ENCODE assay signal across 8 cellular contexts in genomic region chr7:130069978-130070899, GRCh38. TPM values are rescaled to one million over a fixed set of nuclear protein-coding genes. Genes with fewer than 3 reads are reported as not detected.
DNase-seq lines count a peak whose midpoint lies in the region; TF ChIP-seq lines count a peak whose summit lies in the region.

KLHDC10 (plus strand) TSS chr7:130070534; CDS start chr7:130070644, 110 bp downstream.

- peak; percentile 86 for DNase-seq in CMK (ENCODE audit: low read depth)
- peak; percentile 98 for DNase-seq in GM20000 (ENCODE audit: low spot score)
- DNase-seq in HT-29 (ENCODE audit: low spot score): peak; percentile 99
- DNase-seq in NOMO-1 (lab: John Stamatoyannopoulos, UW; ENCODE audit: unreplicated experiment in 2 of 2): peak; percentile 85 to 87
- peak; percentile 93 for DNase-seq in effector CD8-positive, alpha-beta T cell (lab: John Stamatoyannopoulos, UW)
- DNase-seq in lung microvascular endothelial cell (ENCODE audit: low read depth in 2 of 2): peak; percentile 99
- DNase-seq in stimulated activated CD4-positive, alpha-beta T cell treated with anti-CD3 and anti-CD28 coated beads, TNF-alpha, amount 100 ng/mL, for 48 hours (ENCODE audit: low read depth in 3 of 3): peak; percentile 87 to 92 (median 89)

- POLR2A ChIA-PET in activated CD8-positive, alpha-beta memory T cell treated with anti-CD3 and anti-CD28 coated beads for 36 hours (lab: Charles Lee): interaction anchor here (0.6 to 0.9 kb wide), 2 partner anchors 19 to 135 kb away, joined by 3 to 4 read pairs; partner anchors contain the start of genes TMEM209 and ZC3HC1

- TF ChIP-seq CTCF in GM20000 (IDR thresholded peaks at IDR 0.05; ENCODE audit: extremely low read depth, missing control alignments): no peak

- CTCF ChIA-PET in activated CD8-positive, alpha-beta memory T cell treated with anti-CD3 and anti-CD28 coated beads for 36 hours (lab: Charles Lee): interaction anchor here (1.8 kb wide), 1 partner anchor 688 kb away, joined by 8 read pairs; no protein-coding TSS in a partner anchor

RNA-seq across cellular contexts. Expression of gene KLHDC10, which starts in this region (rescaled TPM):
- 10.9 and 22.6 TPM in 2 replicates for total RNA-seq in HT-29 (2014; rRNA removed; shearing (Covaris generic))
- 10 to 100 TPM; 17.9 TPM for total RNA-seq in activated CD8-positive, alpha-beta memory T cell treated with anti-CD3 and anti-CD28 coated beads for 36 hours
- total RNA-seq in lung microvascular endothelial cell: 20.0 and 23.2 TPM in 2 replicates

Comparison
In these comparisons a context has a peak if more than half of its experiments do, and no peak if none do; other contexts are left out.
1. Peak in every context shown above with its lines: DNase-seq.